8 cellular contexts compared by ENCODE assay signal in genomic region chr10:71773221-71773971, GRCh38. TPM values are rescaled to one million over a fixed set of nuclear protein-coding genes. Genes with fewer than 3 reads are reported as not detected.
DNase-seq lines count a peak whose midpoint lies in the region; ATAC-seq and TF ChIP-seq lines count a peak whose summit lies in the region.

Gene VSIR (minus strand): TSS chr10:71773520. CDS start chr10:71773439, 81 bp downstream.

- H4K20me1 ChIP-seq in Karpas-422 (ENCODE audit: insufficient read depth, low read depth, low read length) = no peaks in the 10 kb centered on the region

- no peak within 1 kb of the TSS for H3K4me3 ChIP-seq in Karpas-422 (ENCODE audit: low read length)
- H3K4me3 ChIP-seq in psoas muscle = peak within 1 kb of the TSS; percentile 76
- peak within 1 kb of the TSS; percentile 78 for H3K4me3 ChIP-seq in urinary bladder (ENCODE audit: low read depth, low read length)

- DNase-seq in DMS153 treated with DMSO at 0.1 percent for 48 hours (lab: John Stamatoyannopoulos, UW; ENCODE audit: unreplicated experiment) = peak; percentile 42
- peak; percentile 91 for DNase-seq in Karpas-422
- peak; percentile 80 to 92 (median 88) for DNase-seq in T-helper 1 cell
- peak; percentile 70 for DNase-seq in amniotic epithelial cell (ENCODE audit: low read depth)
- peak; percentile 90 for DNase-seq in left cardiac atrium
- peak; percentile 89 to 95 for DNase-seq in psoas muscle

- H3K4me2 ChIP-seq in Karpas-422 (ENCODE audit: low read depth, low read length, poor library complexity, severe bottlenecking) = no peak within 1 kb of the TSS

- H2AFZ ChIP-seq in Karpas-422 (ENCODE audit: low read length) = no peak within 1 kb of the TSS

- H3K9me3 ChIP-seq in Karpas-422 (ENCODE audit: low read length) (no peaks in the 10 kb centered on the region; the same call in 1 of the 2 replicates), psoas muscle (no peaks in the 10 kb centered on the region)

- no peaks in the 10 kb centered on the region for H3K9me2 ChIP-seq in Karpas-422 (replicated peaks; ENCODE audit: insufficient read depth, low read length)

- ATAC-seq in GM21619 (IDR thresholded peaks at IDR 0.05; ENCODE audit: unreplicated experiment) (peak; percentile 39), left cardiac atrium (peak; percentile 87 to 88), psoas muscle (peak; percentile 84 to 90 (median 88))

- H3K4me1 ChIP-seq in Karpas-422 (ENCODE audit: low read length) = peaks cover 40% of the 10 kb centered on the region
- H3K4me1 ChIP-seq in psoas muscle = peaks cover 56% of the 10 kb centered on the region
- H3K4me1 ChIP-seq in urinary bladder (ENCODE audit: insufficient read depth) = no peaks in the 10 kb centered on the region

- no peaks in the 10 kb centered on the region for H3K79me2 ChIP-seq in Karpas-422 (ENCODE audit: low read length)

- intact Hi-C loops in left cardiac atrium (cut with DNase I) = loop anchor here in 1 of 2 donors (2.0 kb wide), 1 partner anchor 77 kb away; no protein-coding TSS in a partner anchor
- intact Hi-C loops in psoas muscle (cut with DNase I) = loop anchor here in 1 of 2 donors (5.0 kb wide), 1 partner anchor 76 kb away; no protein-coding TSS in a partner anchor

- peaks cover 2% of the 10 kb centered on the region; the same call in 1 of the 2 replicates for H3K27me3 ChIP-seq in Karpas-422 (ENCODE audit: low read length)
- no peaks in the 10 kb centered on the region for H3K27me3 ChIP-seq in psoas muscle (ENCODE audit: insufficient read depth in 3 of 3, low read length in 2 of 3)

- no peak within 1 kb of the TSS for H3K9ac ChIP-seq in Karpas-422 (ENCODE audit: low read length)

- H3K27ac ChIP-seq in Karpas-422 (ENCODE audit: low read length) (no peak within 1 kb of the TSS), psoas muscle (peak within 1 kb of the TSS; percentile 81), urinary bladder (ENCODE audit: low read depth) (peak within 1 kb of the TSS; percentile 96)

- 1 to 2% (median 2%) methylated on average over 44 to 55 of the region's 55 CpGs for WGBS in psoas muscle, 3 donors
- under 1% methylated on average over 55 of the region's 55 CpGs for WGBS in urinary bladder

- TF ChIP-seq CTCF in psoas muscle (IDR thresholded peaks at IDR 0.05) = peak; percentile 85

- H3K36me3 ChIP-seq in Karpas-422 (ENCODE audit: insufficient read depth, low read length) (no peaks in the 10 kb centered on the region), psoas muscle (ENCODE audit: insufficient read depth in 1 of 2, low read depth in 1 of 2) (no peaks in the 10 kb centered on the region), urinary bladder (ENCODE audit: insufficient read depth) (no peaks in the 10 kb centered on the region)

RNA-seq across cellular contexts. Expression of gene VSIR, which starts in this region (rescaled TPM):
- 0.07 and 1.8 TPM in 2 replicates for total RNA-seq in Karpas-422 (2014; rRNA removed; shearing (Covaris generic); ENCODE audit: low replicate concordance)
- total RNA-seq in left cardiac atrium (10 to 100 TPM; 40.6 to 65.3 TPM), psoas muscle (10 to 100 TPM; 12.5 to 20.4 (median 15.9) TPM), urinary bladder (24.9 TPM)
- polyA plus RNA-seq in psoas muscle (10 to 100 TPM; 14.8 to 21.8 (median 19.0) TPM), urinary bladder (59.6 TPM)

Comparison
In these comparisons a context has a peak if more than half of its experiments do, and no peak if none do; other contexts are left out.
1. DNase-seq: peak in every context shown above with its lines; median percentile 92 in psoas muscle; 91 in Karpas-422; 90 in left cardiac atrium; 88 in T-helper 1 cell; 70 in amniotic epithelial cell; 42 in DMS153 treated with DMSO at 0.1 percent for 48 hours.